14 cellular contexts compared by ENCODE assay signal in the genomic region with DNA sequence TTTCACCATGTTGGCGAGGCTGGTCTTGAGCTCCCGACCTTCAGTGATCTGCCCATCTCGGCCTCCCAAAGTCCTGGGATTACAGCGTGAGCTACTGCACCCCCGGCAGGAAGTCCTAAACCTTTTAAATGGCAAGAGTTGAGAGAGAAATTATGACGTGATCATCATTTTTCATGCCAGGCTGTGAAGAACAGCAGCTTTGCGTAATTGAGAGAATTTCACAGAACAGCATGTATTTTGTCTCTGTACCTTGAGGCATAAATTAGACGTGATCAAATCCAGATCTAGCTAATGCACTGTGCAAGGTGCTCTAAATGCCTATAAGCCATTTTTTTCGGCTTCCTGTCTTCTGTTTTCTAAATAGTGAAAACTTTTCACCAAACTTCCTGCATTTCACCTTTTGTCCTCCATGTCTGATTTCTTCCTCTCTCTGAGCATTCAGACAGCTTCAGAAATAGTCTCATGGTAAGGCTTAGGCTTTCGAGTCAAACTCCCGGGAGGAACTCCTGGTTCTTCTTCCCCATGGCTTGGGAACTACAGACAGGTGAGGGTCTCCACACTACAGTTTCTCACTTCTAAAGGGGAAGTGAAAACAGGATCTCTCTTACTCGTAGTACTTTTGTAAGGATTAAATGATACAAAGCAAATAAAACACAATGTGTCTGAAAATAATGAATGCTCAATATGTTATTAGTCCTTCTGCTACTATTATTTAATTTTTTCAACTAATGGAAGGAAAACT. TPM values are rescaled to one million over a fixed set of nuclear protein-coding genes. Genes with fewer than 3 reads are reported as not detected.
A peak's percentile ranks its signal among the peaks of the same experiment; 100 is the strongest.
DNase-seq lines count a peak whose midpoint lies in the region; ATAC-seq and TF ChIP-seq lines count a peak whose summit lies in the region.
"Had no signal": no experiment of that assay in that cellular context is flagged by ENCODE, and none has a peak within 500 bp of the region (broad histone marks: within the 10 kb centered on the region; RNA-seq: fewer than 3 reads in every experiment).

No MANE protein-coding gene starts in this region.

- peak overlapping the region; percentile 77 for H3K27ac ChIP-seq in GM23338 (ENCODE audit: low read depth)
- H3K27ac ChIP-seq in mesenchymal stem cell (ENCODE audit: low read length, poor library complexity, severe bottlenecking) = no peak overlapping the region

- H2BK5ac ChIP-seq in mesenchymal stem cell (ENCODE audit: low read depth, low read length, poor library complexity, severe bottlenecking) = no peak overlapping the region

- H3K9me3 Mint-ChIP-seq in CD14-positive monocyte (peaks cover 0 to 1% (median 0%) of the 10 kb centered on the region in 7 donors), GM23338 (no peaks in the 10 kb centered on the region; the same call in 2 of the 3 replicates)
- no peaks in the 10 kb centered on the region for H3K9me3 Mint-ChIP-seq in activated CD8-positive, alpha-beta T cell treated with anti-CD3 and anti-CD28 coated beads for 36 hours
- H3K9me3 Mint-ChIP-seq: activated T-helper 2 cell treated with anti-CD3 and anti-CD28 coated beads, Interferon-gamma antibody, Interleukin-2, Interleukin-4, amounts not matched to agents 10 μg/mL and 5 μg/mL and 100 μg/mL, durations not matched to agents 14 hours and 24 hours and 36 hours; dendritic cell treated with granulocyte-macrophage colony-stimulating factor and Interleukin-4, amounts not matched to agents 40 ng/mL and 50 ng/mL, for 4 days had no signal

- H3K36me3 Mint-ChIP-seq in CD14-positive monocyte (peaks cover 0 to 6% of the 10 kb centered on the region in 2 donors), GM23338 (ENCODE audit: low read depth) (no peaks in the 10 kb centered on the region)
- peaks cover 1% of the 10 kb centered on the region for H3K36me3 Mint-ChIP-seq in activated CD8-positive, alpha-beta T cell treated with anti-CD3 and anti-CD28 coated beads for 36 hours (ENCODE audit: low read depth)

- DNase-seq in CD14-positive monocyte (ENCODE audit: low spot score) = no peak
- DNase-seq in GM23338 (ENCODE audit: low spot score) = no peak
- DNase-seq in activated CD8-positive, alpha-beta T cell treated with anti-CD3 and anti-CD28 coated beads for 36 hours = no peak
- DNase-seq in mesenchymal stem cell = no peak
- DNase-seq in OCI-M2 (lab: John Stamatoyannopoulos, UW; ENCODE audit: unreplicated experiment) = no peak
- DNase-seq in GM19238 (ENCODE audit: insufficient read length, low spot score) = no peak
- no peak for DNase-seq in left cardiac atrium
- DNase-seq in dedifferentiated amniotic fluid mesenchymal stem cell (ENCODE audit: extremely low spot score) = no peak
- DNase-seq: COR-L47, H7, KBM-7, NCI-H2081 treated with DMSO at 0.1 percent for 48 hours had no signal

- H3K79me1 ChIP-seq in mesenchymal stem cell (replicated peaks; ENCODE audit: low read length, poor library complexity, severe bottlenecking) = peaks cover 8% of the 10 kb centered on the region

- H2BK15ac ChIP-seq in mesenchymal stem cell (ENCODE audit: low read depth, poor library complexity, severe bottlenecking) = peak overlapping the region; percentile 36

- no peaks in the 10 kb centered on the region for H3K27me3 Mint-ChIP-seq in CD14-positive monocyte (ENCODE audit: low read depth in 3 of 3)
- no peaks in the 10 kb centered on the region for H3K27me3 Mint-ChIP-seq in GM23338 (ENCODE audit: insufficient read depth, low read depth, poor library complexity)
- no peaks in the 10 kb centered on the region for H3K27me3 Mint-ChIP-seq in activated CD8-positive, alpha-beta T cell treated with anti-CD3 and anti-CD28 coated beads for 36 hours
- H3K27me3 Mint-ChIP-seq: dendritic cell treated with granulocyte-macrophage colony-stimulating factor and Interleukin-4, amounts not matched to agents 40 ng/mL and 50 ng/mL, for 4 days had no signal

- no peaks in the 10 kb centered on the region for H3K9me2 ChIP-seq in GM23338 (ENCODE audit: insufficient read depth)

- H3K4me1 ChIP-seq in GM23338 (ENCODE audit: insufficient read depth) (peaks cover 67% of the 10 kb centered on the region), mesenchymal stem cell (ENCODE audit: control insufficient read depth, insufficient read depth, low read depth, low read length) (peaks cover 8% of the 10 kb centered on the region)

- H3K36me3 ChIP-seq in GM23338 (ENCODE audit: insufficient read depth) = no peaks in the 10 kb centered on the region
- no peaks in the 10 kb centered on the region for H3K36me3 ChIP-seq in mesenchymal stem cell (ENCODE audit: control insufficient read depth in 1 of 2, insufficient read depth in 2 of 2, low read depth in 1 of 2, low read length in 2 of 2)

- 94% methylated on average over 11 of the region's 12 CpGs for WGBS in mesenchymal stem cell

- H3K27me3 ChIP-seq in GM23338 (ENCODE audit: insufficient read depth) = no peaks in the 10 kb centered on the region
- H3K27me3 ChIP-seq in mesenchymal stem cell (ENCODE audit: control insufficient read depth in 1 of 2, insufficient read depth in 1 of 2, low read length in 2 of 2) = no peaks in the 10 kb centered on the region

- no peaks in the 10 kb centered on the region; the same call in 1 of the 2 replicates for H4K20me1 ChIP-seq in GM23338 (replicated peaks; ENCODE audit: insufficient read depth)

- CTCF ChIA-PET in activated CD8-positive, alpha-beta T cell treated with anti-CD3 and anti-CD28 coated beads for 36 hours (lab: Charles Lee) = interaction anchor here (0.6 kb wide), 2 partner anchors 10 to 172 kb away, joined by 3 read pairs; no protein-coding TSS in a partner anchor

- H2BK12ac ChIP-seq in mesenchymal stem cell (ENCODE audit: low read length in 2 of 2) = no peak overlapping the region

- no peak overlapping the region for H3K14ac ChIP-seq in mesenchymal stem cell (ENCODE audit: low read length in 2 of 2)

- H3K79me2 ChIP-seq in GM23338 (replicated peaks; ENCODE audit: insufficient read depth) = peaks cover 100% of the 10 kb centered on the region

- POLR2A ChIA-PET in activated CD8-positive, alpha-beta T cell treated with anti-CD3 and anti-CD28 coated beads for 36 hours (lab: Charles Lee) = interaction anchor here (1.2 kb wide), 1 partner anchor 182 kb away, joined by 3 read pairs; no protein-coding TSS in a partner anchor

- no peak overlapping the region for H4K91ac ChIP-seq in mesenchymal stem cell (ENCODE audit: low read length)

- no peak overlapping the region for H2BK120ac ChIP-seq in mesenchymal stem cell (ENCODE audit: low read depth, low read length)

- peak overlapping the region; percentile 66 to 92 (median 82) for H3K27ac Mint-ChIP-seq in CD14-positive monocyte
- H3K27ac Mint-ChIP-seq in GM23338 = peak overlapping the region; percentile 34
- peak overlapping the region; percentile 77 for H3K27ac Mint-ChIP-seq in activated CD8-positive, alpha-beta T cell treated with anti-CD3 and anti-CD28 coated beads for 36 hours
- H3K27ac Mint-ChIP-seq: activated T-helper 2 cell treated with anti-CD3 and anti-CD28 coated beads, Interferon-gamma antibody, Interleukin-2, Interleukin-4, amounts not matched to agents 10 μg/mL and 5 μg/mL and 100 μg/mL, durations not matched to agents 14 hours and 24 hours and 36 hours; dendritic cell treated with granulocyte-macrophage colony-stimulating factor and Interleukin-4, amounts not matched to agents 40 ng/mL and 50 ng/mL, for 4 days had no signal

- H3K4me3 ChIP-seq in GM23338 (no peak overlapping the region), mesenchymal stem cell (ENCODE audit: insufficient read depth in 1 of 2, low read depth in 1 of 2, low read length in 2 of 2) (no peak overlapping the region)

- no peak overlapping the region for H3K18ac ChIP-seq in mesenchymal stem cell (ENCODE audit: low read depth in 1 of 2, low read length in 2 of 2)

- ATAC-seq in GM23338 (no peak), left cardiac atrium (no peak)
- peak; percentile 55 for ATAC-seq in activated CD8-positive, alpha-beta T cell treated with anti-CD3 and anti-CD28 coated beads for 36 hours

- H3F3A ChIP-seq in GM23338 (replicated peaks; ENCODE audit: low read depth) = no peaks in the 10 kb centered on the region

- intact Hi-C loops in CD14-positive monocyte (cut with micrococcal nuclease) (loop anchor here in 1 of 2 donors (10.0 kb wide), 1 partner anchor 169 kb away; a partner anchor contains a TSS), left cardiac atrium (cut with DNase I) (no loop called here)
- intact Hi-C loops in activated CD8-positive, alpha-beta T cell treated with anti-CD3 and anti-CD28 coated beads for 36 hours (cut with micrococcal nuclease) = no loop called here

- H3K4me3 Mint-ChIP-seq in CD14-positive monocyte (peak overlapping the region in 1 of 2 donors; percentile 58), GM23338 (no peak overlapping the region)
- H3K4me3 Mint-ChIP-seq in activated CD8-positive, alpha-beta T cell treated with anti-CD3 and anti-CD28 coated beads for 36 hours = peak overlapping the region; percentile 33
- H3K4me3 Mint-ChIP-seq: dendritic cell treated with granulocyte-macrophage colony-stimulating factor and Interleukin-4, amounts not matched to agents 40 ng/mL and 50 ng/mL, for 4 days had no signal

- H3K9me3 ChIP-seq in mesenchymal stem cell (ENCODE audit: control insufficient read depth, low read length) = no peaks in the 10 kb centered on the region

- H4K8ac ChIP-seq in mesenchymal stem cell (ENCODE audit: low read length) = no peak overlapping the region

- H2AFZ ChIP-seq in GM23338 (no peak overlapping the region), mesenchymal stem cell (ENCODE audit: low read depth, low read length) (no peak overlapping the region)

- no peak overlapping the region for H3K9ac ChIP-seq in mesenchymal stem cell (ENCODE audit: low read length)

- no peak overlapping the region for H3K23ac ChIP-seq in mesenchymal stem cell (ENCODE audit: low read length in 2 of 2)

- H3K4me2 ChIP-seq in GM23338 (0 out of 2 replicates have a peak overlapping the region, but pooled peaks have one; percentile 20), mesenchymal stem cell (ENCODE audit: low read length, poor library complexity, severe bottlenecking) (no peak overlapping the region)

- TF ChIP-seq CTCF in CD14-positive monocyte (IDR thresholded peaks at IDR 0.05) (no peak), GM23338 (conservative IDR thresholded peaks at IDR 0.05; ENCODE audit: low read depth in 2 of 2) (no peak)
- no peak for TF ChIP-seq CTCF in activated CD8-positive, alpha-beta T cell treated with anti-CD3 and anti-CD28 coated beads for 36 hours (IDR thresholded peaks at IDR 0.05)

- H2AK5ac ChIP-seq in mesenchymal stem cell (ENCODE audit: low read length, severe bottlenecking) = no peak overlapping the region

- no peak overlapping the region for H3K4ac ChIP-seq in mesenchymal stem cell (ENCODE audit: low read depth in 1 of 2, low read length in 2 of 2)

- H3K4me1 Mint-ChIP-seq in CD14-positive monocyte = peaks cover 52% of the 10 kb centered on the region
- peaks cover 65% of the 10 kb centered on the region for H3K4me1 Mint-ChIP-seq in GM23338
- H3K4me1 Mint-ChIP-seq in activated CD8-positive, alpha-beta T cell treated with anti-CD3 and anti-CD28 coated beads for 36 hours (ENCODE audit: low read depth) = peaks cover 41% of the 10 kb centered on the region

RNA-seq across cellular contexts. Expression of a gene that starts 51.0 kb away (rescaled TPM):
- polyA plus RNA-seq in CD14-positive monocyte = 1 to 10 TPM; 6.5 to 9.1 TPM
- 24.0 and 31.3 TPM in 2 replicates for total RNA-seq in GM23338 (2014; rRNA removed; shearing (Covaris generic))
- 11.4 and 12.2 TPM in 2 replicates for polyA plus RNA-seq in GM23338 (2016; fragmentation: Nextera tagmentation; extraction: Ambion mirVana)
- total RNA-seq in activated CD8-positive, alpha-beta T cell treated with anti-CD3 and anti-CD28 coated beads for 36 hours = 10 to 100 TPM; 11.2 to 11.6 TPM
- 6.2 TPM for polyA plus RNA-seq in mesenchymal stem cell (2013, experiment 1 of 2)
- 6.5 TPM for polyA plus RNA-seq in mesenchymal stem cell (2013, experiment 2 of 2)
- total RNA-seq in left cardiac atrium = 1 to 10 TPM; 5.4 to 7.2 TPM
